Comparison of ENCODE assay signal across 1 cellular context in genomic region chr16:3152273-3153076, GRCh38.
TF ChIP-seq lines count a peak whose summit lies in the region.

No MANE protein-coding gene starts in this region.

TF ChIP-seq in H1, 55 proteins besides CTCF, POLR2A, EP300 and RAD21:
- no peak for TF ChIP-seq FOSL1 (IDR thresholded peaks at IDR 0.05; ENCODE audit: insufficient read depth, low read depth, low read length)
- TF ChIP-seq SIN3A (conservative IDR thresholded peaks at IDR 0.05 in 1 of 2, IDR thresholded peaks at IDR 0.05 in 1 of 2; ENCODE audit: low read depth in 1 of 2, low read length in 2 of 2): peak in 1 of 2 experiments; percentile 68; a peak in 2 of 4 replicates
- TF ChIP-seq CBX8 (IDR thresholded peaks at IDR 0.05; ENCODE audit: borderline replicate concordance, low read depth, low read length): no peak
- no peak for TF ChIP-seq SIRT6 (IDR thresholded peaks at IDR 0.05; ENCODE audit: low read length)
- TF ChIP-seq ZNF274 (IDR thresholded peaks at IDR 0.05; ENCODE audit: borderline replicate concordance, extremely low read depth, low read length): no peak
- peak; percentile 71; the same call in 1 of the 2 replicates for TF ChIP-seq MAFK (IDR thresholded peaks at IDR 0.05; ENCODE audit: low read depth, low read length)
- no peak; the same call in 1 of the 2 replicates for TF ChIP-seq PHF8 (conservative IDR thresholded peaks at IDR 0.05; ENCODE audit: low read depth, low read length)
- TF ChIP-seq KDM4A (IDR thresholded peaks at IDR 0.05; ENCODE audit: low read depth, low read length, severe bottlenecking): peak; percentile 65
- 0 out of 2 replicates have a peak, but pooled peaks have one; percentile 26 for TF ChIP-seq YY1 (IDR thresholded peaks at IDR 0.05; ENCODE audit: low read depth, low read length)
- TF ChIP-seq, protein P1, sequence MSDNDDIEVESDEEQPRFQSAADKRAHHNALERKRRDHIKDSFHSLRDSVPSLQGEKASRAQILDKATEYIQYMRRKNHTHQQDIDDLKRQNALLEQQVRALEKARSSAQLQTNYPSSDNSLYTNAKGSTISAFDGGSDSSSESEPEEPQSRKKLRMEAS (IDR thresholded peaks at IDR 0.05): peak; percentile 63; the same call in 1 of the 2 replicates
- peak; percentile 74 for TF ChIP-seq CEBPB (IDR thresholded peaks at IDR 0.05; ENCODE audit: low read depth, low read length)
- no peak for TF ChIP-seq GTF2F1 (IDR thresholded peaks at IDR 0.05; ENCODE audit: borderline replicate concordance, low read depth, low read length)
- no peak for TF ChIP-seq KDM5A (IDR thresholded peaks at IDR 0.05; ENCODE audit: low read length)
- no peak for TF ChIP-seq BACH1 (IDR thresholded peaks at IDR 0.05; ENCODE audit: low read length)
- no peak for TF ChIP-seq POU5F1 (IDR thresholded peaks at IDR 0.05; ENCODE audit: low read depth, low read length)
- TF ChIP-seq TAF7 (optimal IDR thresholded peaks at IDR 0.05; ENCODE audit: borderline replicate concordance, low read depth, low read length): peak; percentile 74
- TF ChIP-seq CHD2 (IDR thresholded peaks at IDR 0.05; ENCODE audit: low read length): no peak
- TF ChIP-seq BRCA1 (IDR thresholded peaks at IDR 0.05; ENCODE audit: low read depth, low read length): no peak
- no peak; the same call in 1 of the 2 replicates for TF ChIP-seq CREB1 (IDR thresholded peaks at IDR 0.05)
- no peak for TF ChIP-seq USF2 (IDR thresholded peaks at IDR 0.05; ENCODE audit: low read length)
- 0 out of 2 replicates have a peak, but pooled peaks have one; percentile 11 for TF ChIP-seq KDM1A (IDR thresholded peaks at IDR 0.05; ENCODE audit: borderline replicate concordance, low read length)
- TF ChIP-seq HDAC2 (IDR thresholded peaks at IDR 0.05; ENCODE audit: borderline replicate concordance in 1 of 2, low read depth in 2 of 2, low read length in 2 of 2): no peak; a peak in 1 of 4 replicates
- TF ChIP-seq RNF2 (IDR thresholded peaks at IDR 0.05; ENCODE audit: borderline replicate concordance, low read depth, low read length, missing control alignments, poor library complexity, severe bottlenecking): no peak
- TF ChIP-seq SP2 (IDR thresholded peaks at IDR 0.05; ENCODE audit: low read length): no peak
- 0 out of 2 replicates have a peak, but pooled peaks have one; percentile 26 for TF ChIP-seq GABPA (IDR thresholded peaks at IDR 0.05; ENCODE audit: borderline replicate concordance, insufficient read depth, low read length)
- peak; percentile 78 for TF ChIP-seq E2F6 (IDR thresholded peaks at IDR 0.05)
- peak; percentile 78 for TF ChIP-seq SAP30 (IDR thresholded peaks at IDR 0.05; ENCODE audit: insufficient read depth, insufficient replicate concordance, low read length)
- no peak for TF ChIP-seq RFX5 (IDR thresholded peaks at IDR 0.05; ENCODE audit: borderline replicate concordance, low read depth, low read length)
- no peak for TF ChIP-seq POLR2AphosphoS5 (IDR thresholded peaks at IDR 0.05; ENCODE audit: low read depth, low read length)
- no peak for TF ChIP-seq CBX5 (IDR thresholded peaks at IDR 0.05; ENCODE audit: low read depth, low read length)
- peak; percentile 100 for TF ChIP-seq ASH2L (IDR thresholded peaks at IDR 0.05; ENCODE audit: low read length)
- no peak for TF ChIP-seq EZH2 (IDR thresholded peaks at IDR 0.05; ENCODE audit: low read depth, low read length, severe bottlenecking)
- TF ChIP-seq RXRA (IDR thresholded peaks at IDR 0.05; ENCODE audit: insufficient read depth, low read depth, low read length): no peak
- peak; percentile 66; the same call in 1 of the 2 replicates for TF ChIP-seq TEAD4 (IDR thresholded peaks at IDR 0.05; ENCODE audit: low read depth, low read length)
- TF ChIP-seq TAF1 (IDR thresholded peaks at IDR 0.05; ENCODE audit: low read depth, low read length): 0 out of 2 replicates have a peak, but pooled peaks have one; percentile 15
- no peak for TF ChIP-seq SIX5 (IDR thresholded peaks at IDR 0.05; ENCODE audit: low read depth, low read length)
- TF ChIP-seq, protein P2, sequence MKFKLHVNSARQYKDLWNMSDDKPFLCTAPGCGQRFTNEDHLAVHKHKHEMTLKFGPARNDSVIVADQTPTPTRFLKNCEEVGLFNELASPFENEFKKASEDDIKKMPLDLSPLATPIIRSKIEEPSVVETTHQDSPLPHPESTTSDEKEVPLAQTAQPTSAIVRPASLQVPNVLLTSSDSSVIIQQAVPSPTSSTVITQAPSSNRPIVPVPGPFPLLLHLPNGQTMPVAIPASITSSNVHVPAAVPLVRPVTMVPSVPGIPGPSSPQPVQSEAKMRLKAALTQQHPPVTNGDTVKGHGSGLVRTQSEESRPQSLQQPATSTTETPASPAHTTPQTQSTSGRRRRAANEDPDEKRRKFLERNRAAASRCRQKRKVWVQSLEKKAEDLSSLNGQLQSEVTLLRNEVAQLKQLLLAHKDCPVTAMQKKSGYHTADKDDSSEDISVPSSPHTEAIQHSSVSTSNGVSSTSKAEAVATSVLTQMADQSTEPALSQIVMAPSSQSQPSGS (IDR thresholded peaks at IDR 0.05; ENCODE audit: low read length): peak; percentile 60; the same call in 1 of the 2 replicates
- TF ChIP-seq CTBP2 (IDR thresholded peaks at IDR 0.05; ENCODE audit: borderline replicate concordance, insufficient read depth, insufficient read length, low read length): no peak
- TF ChIP-seq ATF3 (IDR thresholded peaks at IDR 0.05; ENCODE audit: insufficient read depth, low read depth, low read length): no peak
- no peak for TF ChIP-seq JUND (IDR thresholded peaks at IDR 0.05; ENCODE audit: low read length)
- TF ChIP-seq TBP (IDR thresholded peaks at IDR 0.05; ENCODE audit: low read depth, low read length): peak; percentile 99
- peak; percentile 96 for TF ChIP-seq RBBP5 (IDR thresholded peaks at IDR 0.05; ENCODE audit: borderline replicate concordance, low read depth, low read length)
- no peak for TF ChIP-seq SP4 (IDR thresholded peaks at IDR 0.05; ENCODE audit: low read length)
- TF ChIP-seq, protein P3, sequence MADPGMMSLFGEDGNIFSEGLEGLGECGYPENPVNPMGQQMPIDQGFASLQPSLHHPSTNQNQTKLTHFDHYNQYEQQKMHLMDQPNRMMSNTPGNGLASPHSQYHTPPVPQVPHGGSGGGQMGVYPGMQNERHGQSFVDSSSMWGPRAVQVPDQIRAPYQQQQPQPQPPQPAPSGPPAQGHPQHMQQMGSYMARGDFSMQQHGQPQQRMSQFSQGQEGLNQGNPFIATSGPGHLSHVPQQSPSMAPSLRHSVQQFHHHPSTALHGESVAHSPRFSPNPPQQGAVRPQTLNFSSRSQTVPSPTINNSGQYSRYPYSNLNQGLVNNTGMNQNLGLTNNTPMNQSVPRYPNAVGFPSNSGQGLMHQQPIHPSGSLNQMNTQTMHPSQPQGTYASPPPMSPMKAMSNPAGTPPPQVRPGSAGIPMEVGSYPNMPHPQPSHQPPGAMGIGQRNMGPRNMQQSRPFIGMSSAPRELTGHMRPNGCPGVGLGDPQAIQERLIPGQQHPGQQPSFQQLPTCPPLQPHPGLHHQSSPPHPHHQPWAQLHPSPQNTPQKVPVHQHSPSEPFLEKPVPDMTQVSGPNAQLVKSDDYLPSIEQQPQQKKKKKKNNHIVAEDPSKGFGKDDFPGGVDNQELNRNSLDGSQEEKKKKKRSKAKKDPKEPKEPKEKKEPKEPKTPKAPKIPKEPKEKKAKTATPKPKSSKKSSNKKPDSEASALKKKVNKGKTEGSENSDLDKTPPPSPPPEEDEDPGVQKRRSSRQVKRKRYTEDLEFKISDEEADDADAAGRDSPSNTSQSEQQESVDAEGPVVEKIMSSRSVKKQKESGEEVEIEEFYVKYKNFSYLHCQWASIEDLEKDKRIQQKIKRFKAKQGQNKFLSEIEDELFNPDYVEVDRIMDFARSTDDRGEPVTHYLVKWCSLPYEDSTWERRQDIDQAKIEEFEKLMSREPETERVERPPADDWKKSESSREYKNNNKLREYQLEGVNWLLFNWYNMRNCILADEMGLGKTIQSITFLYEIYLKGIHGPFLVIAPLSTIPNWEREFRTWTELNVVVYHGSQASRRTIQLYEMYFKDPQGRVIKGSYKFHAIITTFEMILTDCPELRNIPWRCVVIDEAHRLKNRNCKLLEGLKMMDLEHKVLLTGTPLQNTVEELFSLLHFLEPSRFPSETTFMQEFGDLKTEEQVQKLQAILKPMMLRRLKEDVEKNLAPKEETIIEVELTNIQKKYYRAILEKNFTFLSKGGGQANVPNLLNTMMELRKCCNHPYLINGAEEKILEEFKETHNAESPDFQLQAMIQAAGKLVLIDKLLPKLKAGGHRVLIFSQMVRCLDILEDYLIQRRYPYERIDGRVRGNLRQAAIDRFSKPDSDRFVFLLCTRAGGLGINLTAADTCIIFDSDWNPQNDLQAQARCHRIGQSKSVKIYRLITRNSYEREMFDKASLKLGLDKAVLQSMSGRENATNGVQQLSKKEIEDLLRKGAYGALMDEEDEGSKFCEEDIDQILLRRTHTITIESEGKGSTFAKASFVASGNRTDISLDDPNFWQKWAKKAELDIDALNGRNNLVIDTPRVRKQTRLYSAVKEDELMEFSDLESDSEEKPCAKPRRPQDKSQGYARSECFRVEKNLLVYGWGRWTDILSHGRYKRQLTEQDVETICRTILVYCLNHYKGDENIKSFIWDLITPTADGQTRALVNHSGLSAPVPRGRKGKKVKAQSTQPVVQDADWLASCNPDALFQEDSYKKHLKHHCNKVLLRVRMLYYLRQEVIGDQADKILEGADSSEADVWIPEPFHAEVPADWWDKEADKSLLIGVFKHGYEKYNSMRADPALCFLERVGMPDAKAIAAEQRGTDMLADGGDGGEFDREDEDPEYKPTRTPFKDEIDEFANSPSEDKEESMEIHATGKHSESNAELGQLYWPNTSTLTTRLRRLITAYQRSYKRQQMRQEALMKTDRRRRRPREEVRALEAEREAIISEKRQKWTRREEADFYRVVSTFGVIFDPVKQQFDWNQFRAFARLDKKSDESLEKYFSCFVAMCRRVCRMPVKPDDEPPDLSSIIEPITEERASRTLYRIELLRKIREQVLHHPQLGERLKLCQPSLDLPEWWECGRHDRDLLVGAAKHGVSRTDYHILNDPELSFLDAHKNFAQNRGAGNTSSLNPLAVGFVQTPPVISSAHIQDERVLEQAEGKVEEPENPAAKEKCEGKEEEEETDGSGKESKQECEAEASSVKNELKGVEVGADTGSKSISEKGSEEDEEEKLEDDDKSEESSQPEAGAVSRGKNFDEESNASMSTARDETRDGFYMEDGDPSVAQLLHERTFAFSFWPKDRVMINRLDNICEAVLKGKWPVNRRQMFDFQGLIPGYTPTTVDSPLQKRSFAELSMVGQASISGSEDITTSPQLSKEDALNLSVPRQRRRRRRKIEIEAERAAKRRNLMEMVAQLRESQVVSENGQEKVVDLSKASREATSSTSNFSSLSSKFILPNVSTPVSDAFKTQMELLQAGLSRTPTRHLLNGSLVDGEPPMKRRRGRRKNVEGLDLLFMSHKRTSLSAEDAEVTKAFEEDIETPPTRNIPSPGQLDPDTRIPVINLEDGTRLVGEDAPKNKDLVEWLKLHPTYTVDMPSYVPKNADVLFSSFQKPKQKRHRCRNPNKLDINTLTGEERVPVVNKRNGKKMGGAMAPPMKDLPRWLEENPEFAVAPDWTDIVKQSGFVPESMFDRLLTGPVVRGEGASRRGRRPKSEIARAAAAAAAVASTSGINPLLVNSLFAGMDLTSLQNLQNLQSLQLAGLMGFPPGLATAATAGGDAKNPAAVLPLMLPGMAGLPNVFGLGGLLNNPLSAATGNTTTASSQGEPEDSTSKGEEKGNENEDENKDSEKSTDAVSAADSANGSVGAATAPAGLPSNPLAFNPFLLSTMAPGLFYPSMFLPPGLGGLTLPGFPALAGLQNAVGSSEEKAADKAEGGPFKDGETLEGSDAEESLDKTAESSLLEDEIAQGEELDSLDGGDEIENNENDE (IDR thresholded peaks at IDR 0.05; ENCODE audit: insufficient replicate concordance, low read length): no peak
- no peak for TF ChIP-seq JUN (IDR thresholded peaks at IDR 0.05; ENCODE audit: low read depth, low read length)
- TF ChIP-seq SRF (IDR thresholded peaks at IDR 0.05; ENCODE audit: low read depth, low read length): no peak
- TF ChIP-seq NRF1 (IDR thresholded peaks at IDR 0.05; ENCODE audit: low read depth, low read length): no peak; the same call in 1 of the 2 replicates
- peak; percentile 71 for TF ChIP-seq HDAC6 (IDR thresholded peaks at IDR 0.05; ENCODE audit: low read depth, low read length)
- no peak for TF ChIP-seq NANOG (IDR thresholded peaks at IDR 0.05; ENCODE audit: insufficient read depth, low read depth, low read length, poor library complexity, severe bottlenecking)
- no peak for TF ChIP-seq SUZ12 (IDR thresholded peaks at IDR 0.05; ENCODE audit: low read length)
- peak; percentile 93 for TF ChIP-seq EGR1 (IDR thresholded peaks at IDR 0.05; ENCODE audit: borderline replicate concordance, low read depth, low read length)
- no peak for TF ChIP-seq CHD1 (IDR thresholded peaks at IDR 0.05; ENCODE audit: low read depth, low read length)
- no peak for TF ChIP-seq BCL11A (IDR thresholded peaks at IDR 0.05; ENCODE audit: low read depth in 2 of 2, low read length in 2 of 2)
- TF ChIP-seq TCF12 (IDR thresholded peaks at IDR 0.05; ENCODE audit: low read depth, low read length): no peak
- TF ChIP-seq SP1 (IDR thresholded peaks at IDR 0.05; ENCODE audit: low read depth, low read length): no peak
TF ChIP-seq in H1: peak in this region for 19.
